In genomic region chr6:31180500-31180899, GRCh38 we compare ENCODE assay signal across 8 cellular contexts. TPM values are rescaled to one million over a fixed set of nuclear protein-coding genes. Genes with fewer than 3 reads are reported as not detected.
DNase-seq lines count a peak whose midpoint lies in the region; ATAC-seq, FAIRE-seq and TF ChIP-seq lines count a peak whose summit lies in the region.

No MANE protein-coding gene starts in this region.

- intact Hi-C loops in activated CD4-positive, alpha-beta T cell treated with anti-CD3 and anti-CD28 coated beads for 36 hours (cut with DNase I, micrococcal nuclease): loop anchor here in 1 of 2 experiments (1.0 kb wide), 1 partner anchor 22 kb away; the partner anchor contains the start of gene TCF19
- intact Hi-C loops in natural killer cell (cut with micrococcal nuclease): no loop called here

- TF ChIP-seq CTCF in natural killer cell (IDR thresholded peaks at IDR 0.05): no peak

- POLR2A ChIA-PET in activated CD4-positive, alpha-beta T cell treated with anti-CD3 and anti-CD28 coated beads for 36 hours (lab: Charles Lee): interaction anchor here (1.1 to 1.2 kb wide), 2 partner anchors 16 to 186 kb away, joined by 3 read pairs; no protein-coding TSS in a partner anchor

- no peaks in the 10 kb centered on the region for H3K27me3 Mint-ChIP-seq in activated CD4-positive, alpha-beta T cell treated with anti-CD3 and anti-CD28 coated beads for 36 hours
- H3K27me3 Mint-ChIP-seq in natural killer cell (ENCODE audit: low read depth in 2 of 2): no peaks in the 10 kb centered on the region

- no peaks in the 10 kb centered on the region for H3K36me3 Mint-ChIP-seq in activated CD4-positive, alpha-beta T cell treated with anti-CD3 and anti-CD28 coated beads for 36 hours (ENCODE audit: low read depth)
- H3K36me3 Mint-ChIP-seq in natural killer cell: no peaks in the 10 kb centered on the region

- CTCF ChIA-PET in activated CD4-positive, alpha-beta T cell treated with anti-CD3 and anti-CD28 coated beads for 36 hours (lab: Charles Lee): interaction anchor here (1.1 kb wide), 1 partner anchor 186 kb away, joined by 4 read pairs; no protein-coding TSS in a partner anchor

- ATAC-seq in GM18511 (IDR thresholded peaks at IDR 0.05; ENCODE audit: unreplicated experiment) (peak; percentile 68), natural killer cell (peak; percentile 98 to 99 (median 99)), HG03442 (IDR thresholded peaks at IDR 0.05; ENCODE audit: unreplicated experiment) (no peak), HG03039 (IDR thresholded peaks at IDR 0.05; ENCODE audit: unreplicated experiment) (no peak)
- peak; percentile 96 for ATAC-seq in activated CD4-positive, alpha-beta T cell treated with anti-CD3 and anti-CD28 coated beads for 36 hours

- no peak for FAIRE-seq in urothelium cell line (lab: Jason Lieb, UNC)

- H3K4me1 Mint-ChIP-seq in activated CD4-positive, alpha-beta T cell treated with anti-CD3 and anti-CD28 coated beads for 36 hours: peaks cover 22% of the 10 kb centered on the region
- H3K4me1 Mint-ChIP-seq in natural killer cell: peaks cover 9 to 23% of the 10 kb centered on the region in 2 donors

- peak; percentile 82 for DNase-seq in activated CD4-positive, alpha-beta T cell treated with anti-CD3 and anti-CD28 coated beads for 36 hours
- peak; percentile 57 for DNase-seq in effector CD8-positive, alpha-beta T cell (lab: John Stamatoyannopoulos, UW)
- peak; percentile 66 for DNase-seq in natural killer cell
- DNase-seq in NCI-H2196 (lab: John Stamatoyannopoulos, UW; ENCODE audit: unreplicated experiment): no peak
- no peak for DNase-seq in urothelium cell line (ENCODE audit: low spot score)

- peak overlapping the region; percentile 81 for H3K4me3 Mint-ChIP-seq in activated CD4-positive, alpha-beta T cell treated with anti-CD3 and anti-CD28 coated beads for 36 hours
- H3K4me3 Mint-ChIP-seq in natural killer cell: peak overlapping the region; percentile 85

- H3K9me3 Mint-ChIP-seq in activated CD4-positive, alpha-beta T cell treated with anti-CD3 and anti-CD28 coated beads for 36 hours (ENCODE audit: low read depth): no peaks in the 10 kb centered on the region
- H3K9me3 Mint-ChIP-seq in natural killer cell: no peaks in the 10 kb centered on the region

- H3K27ac Mint-ChIP-seq in activated CD4-positive, alpha-beta T cell treated with anti-CD3 and anti-CD28 coated beads for 36 hours: peak overlapping the region; percentile 74
- peak overlapping the region; percentile 51 to 87 for H3K27ac Mint-ChIP-seq in natural killer cell

RNA-seq across cellular contexts. Expression of gene POU5F1, which starts 10.0 kb away (rescaled TPM):
- total RNA-seq in activated CD4-positive, alpha-beta T cell treated with anti-CD3 and anti-CD28 coated beads for 36 hours: under 1 TPM in 1 of 2 experiments, not detected in 1; 0.21 TPM
- total RNA-seq in natural killer cell: not detected

RNA-seq across cellular contexts. Expression of gene TCF19, which starts 22.1 kb away (rescaled TPM):
- 10 to 100 TPM; 82.6 to 88.0 TPM for total RNA-seq in activated CD4-positive, alpha-beta T cell treated with anti-CD3 and anti-CD28 coated beads for 36 hours
- total RNA-seq in natural killer cell: 10 to 100 TPM in 1 of 3 donors, 1 to 10 TPM in 2; 7.2 to 12.0 (median 9.2) TPM

RNA-seq across cellular contexts. Expression of gene CCHCR1, which starts 22.9 kb away (rescaled TPM):
- 10 to 100 TPM; 39.7 to 57.6 TPM for total RNA-seq in activated CD4-positive, alpha-beta T cell treated with anti-CD3 and anti-CD28 coated beads for 36 hours
- 10 to 100 TPM; 13.0 to 20.7 (median 16.9) TPM for total RNA-seq in natural killer cell

RNA-seq across cellular contexts. Expression of gene PSORS1C2, which starts 41.6 kb away (rescaled TPM):
- not detected for total RNA-seq in activated CD4-positive, alpha-beta T cell treated with anti-CD3 and anti-CD28 coated beads for 36 hours
- total RNA-seq in natural killer cell: not detected

Comparison
In these comparisons a context has a peak if more than half of its experiments do, and no peak if none do; other contexts are left out.
1. ATAC-seq: peak in GM18511 (single experiment), activated CD4-positive, alpha-beta T cell treated with anti-CD3 and anti-CD28 coated beads for 36 hours (single experiment) and natural killer cell (3 of 3); none in HG03442 (single experiment) and HG03039 (single experiment).
2. DNase-seq: peak in activated CD4-positive, alpha-beta T cell treated with anti-CD3 and anti-CD28 coated beads for 36 hours (single experiment), effector CD8-positive, alpha-beta T cell (single experiment) and natural killer cell (single experiment); none in NCI-H2196 (single experiment) and urothelium cell line (single experiment).
3. RNA of gene TCF19, which starts 22.1 kb away (total RNA-seq): 82.6 to 88.0 TPM in activated CD4-positive, alpha-beta T cell treated with anti-CD3 and anti-CD28 coated beads for 36 hours; 7.2 to 12.0 TPM in natural killer cell; every median in the first group is over 4 times any median in the second.